9 cellular contexts compared by ENCODE assay signal in genomic region chr17:8867361-8867981, GRCh38. TPM values are rescaled to one million over a fixed set of nuclear protein-coding genes. Genes with fewer than 3 reads are reported as not detected.
DNase-seq lines count a peak whose midpoint lies in the region; ATAC-seq and TF ChIP-seq lines count a peak whose summit lies in the region.
"Had no signal": no experiment of that assay in that cellular context is flagged by ENCODE, and none has a peak within 500 bp of the region (broad histone marks: within the 10 kb centered on the region; RNA-seq: fewer than 3 reads in every experiment).

TSS of gene PIK3R6 (minus strand) at chr17:8867674. CDS start at chr17:8849794, 17,880 bp downstream.

- no peak within 1 kb of the TSS for H3K27ac ChIP-seq in SK-N-SH (ENCODE audit: low read depth in 2 of 2, low read length in 1 of 2)

- H3K4me3 ChIP-seq in GM12864 (ENCODE audit: low read depth, low read length) (peak within 1 kb of the TSS; percentile 84), SK-N-SH (ENCODE audit: low read depth in 2 of 2, low read length in 1 of 2) (no peak within 1 kb of the TSS)

- no peak for TF ChIP-seq EP300 in SK-N-SH (IDR thresholded peaks at IDR 0.05; ENCODE audit: borderline replicate concordance in 1 of 2, low read depth in 1 of 2, low read length in 1 of 2)

- WGBS in SK-N-SH (ENCODE audit: low lambda C conversion rate), result 6% methylated on average over 11 of the region's 12 CpGs

- ATAC-seq in HG02610 (IDR thresholded peaks at IDR 0.05; ENCODE audit: unreplicated experiment), result peak; percentile 37
- ATAC-seq in activated T-helper 17 cell treated with anti-CD3 and anti-CD28 coated beads, Interleukin-2, amount 50 U/mL, for 72 hours (replicated peaks), result peak; percentile 37
- ATAC-seq in natural killer cell, result peak; percentile 80 to 88 (median 82)
- ATAC-seq in GM21423 (IDR thresholded peaks at IDR 0.05; ENCODE audit: unreplicated experiment), result no peak

- H3K27me3 Mint-ChIP-seq in activated T-helper 17 cell treated with anti-CD3 and anti-CD28 coated beads, Interleukin-2, amount 50 U/mL, for 72 hours, result peaks cover 3% of the 10 kb centered on the region
- H3K27me3 Mint-ChIP-seq in natural killer cell (ENCODE audit: low read depth in 2 of 2), result peaks cover 0 to 3% of the 10 kb centered on the region in 2 donors

- no peak within 1 kb of the TSS for H2AFZ ChIP-seq in SK-N-SH (ENCODE audit: low read depth)

- CTCF ChIA-PET in SK-N-SH (lab: Yijun Ruan, JAX), result no interaction called here

- no peaks in the 10 kb centered on the region for H3K36me3 Mint-ChIP-seq in activated T-helper 17 cell treated with anti-CD3 and anti-CD28 coated beads, Interleukin-2, amount 50 U/mL, for 72 hours (ENCODE audit: low read depth)
- no peaks in the 10 kb centered on the region for H3K36me3 Mint-ChIP-seq in natural killer cell

- H3K4me3 Mint-ChIP-seq in activated T-helper 17 cell treated with anti-CD3 and anti-CD28 coated beads, Interleukin-2, amount 50 U/mL, for 72 hours, result peak within 1 kb of the TSS; percentile 69
- H3K4me3 Mint-ChIP-seq in natural killer cell, result peak within 1 kb of the TSS; percentile 78

- H3K9me3 ChIP-seq in SK-N-SH, result no peaks in the 10 kb centered on the region

- TF ChIP-seq CTCF in GM12864 (IDR thresholded peaks at IDR 0.05; ENCODE audit: low read depth, low read length, missing control alignments), result no peak
- no peak for TF ChIP-seq CTCF in natural killer cell (IDR thresholded peaks at IDR 0.05)
- no peak for TF ChIP-seq CTCF in SK-N-SH (IDR thresholded peaks at IDR 0.05)

- no peak for DNase-seq in GM12864 (ENCODE audit: low read depth)
- DNase-seq in natural killer cell, result no peak
- DNase-seq in NCI-H2081 (lab: John Stamatoyannopoulos, UW), result no peak
- no peak for DNase-seq in SK-N-SH
- DNase-seq: NCI-H1105 treated with DMSO at 0.1 percent for 48 hours had no signal

- intact Hi-C loops in natural killer cell (cut with micrococcal nuclease), result no loop called here

- peaks cover 3% of the 10 kb centered on the region for H3K9me3 Mint-ChIP-seq in activated T-helper 17 cell treated with anti-CD3 and anti-CD28 coated beads, Interleukin-2, amount 50 U/mL, for 72 hours
- H3K9me3 Mint-ChIP-seq in natural killer cell, result no peaks in the 10 kb centered on the region

- H3K79me2 ChIP-seq in SK-N-SH (ENCODE audit: insufficient read depth), result no peaks in the 10 kb centered on the region

- H3K4me1 Mint-ChIP-seq in activated T-helper 17 cell treated with anti-CD3 and anti-CD28 coated beads, Interleukin-2, amount 50 U/mL, for 72 hours, result peaks cover 27% of the 10 kb centered on the region
- peaks cover 21 to 33% of the 10 kb centered on the region in 2 donors for H3K4me1 Mint-ChIP-seq in natural killer cell

- peak within 1 kb of the TSS; percentile 67 for H3K27ac Mint-ChIP-seq in activated T-helper 17 cell treated with anti-CD3 and anti-CD28 coated beads, Interleukin-2, amount 50 U/mL, for 72 hours
- H3K27ac Mint-ChIP-seq in natural killer cell, result peak within 1 kb of the TSS; percentile 29 to 71

- no peaks in the 10 kb centered on the region for H3K9me2 ChIP-seq in SK-N-SH

- no peaks in the 10 kb centered on the region for H3K4me1 ChIP-seq in SK-N-SH (ENCODE audit: control insufficient read depth in 1 of 2, insufficient read depth in 2 of 2, low read depth in 1 of 2, low read length in 1 of 2)

- no peaks in the 10 kb centered on the region for H3K36me3 ChIP-seq in SK-N-SH (replicated peaks in 1 of 2; ENCODE audit: control insufficient read depth in 1 of 2, insufficient read depth in 2 of 2, low read length in 1 of 2)

- H3K4me2 ChIP-seq in SK-N-SH, result no peak within 1 kb of the TSS; the same call in 1 of the 2 replicates

- H3F3A ChIP-seq in SK-N-SH (replicated peaks; ENCODE audit: insufficient read depth), result no peaks in the 10 kb centered on the region

- POLR2A ChIA-PET in SK-N-SH (lab: Yijun Ruan, JAX), result no interaction called here

- H3K27me3 ChIP-seq in SK-N-SH (ENCODE audit: insufficient read depth), result peaks cover 74% of the 10 kb centered on the region

- TF ChIP-seq RAD21 in SK-N-SH (IDR thresholded peaks at IDR 0.05; ENCODE audit: low read length), result no peak

- H3K9ac ChIP-seq in SK-N-SH, result no peak within 1 kb of the TSS

- H4K20me1 ChIP-seq in SK-N-SH (ENCODE audit: insufficient read depth), result no peaks in the 10 kb centered on the region

TF ChIP-seq in SK-N-SH, 30 proteins besides CTCF, POLR2A, EP300 and RAD21:
- TF ChIP-seq GATA2 (CRISPR knock-in tag; IDR thresholded peaks at IDR 0.05) (no peak), NFIC (IDR thresholded peaks at IDR 0.05; ENCODE audit: borderline replicate concordance) (no peak), FOSL2 (IDR thresholded peaks at IDR 0.05; ENCODE audit: borderline replicate concordance, low read depth) (no peak)

RNA-seq across cellular contexts. Expression of gene PIK3R6, which starts in this region (rescaled TPM):
- 1 to 10 TPM; 4.6 to 7.6 TPM for total RNA-seq in activated T-helper 17 cell treated with anti-CD3 and anti-CD28 coated beads, Interleukin-2, amount 50 U/mL, for 72 hours
- total RNA-seq in natural killer cell, result 1 to 10 TPM in 2 of 3 donors, under 1 TPM in 1; 0.84 to 6.3 (median 1.4) TPM
- polyA plus RNA-seq in SK-N-SH (2012; rRNA removed), result 0.03 and 0.06 TPM in 2 replicates
- polyA plus RNA-seq in SK-N-SH (2012; cell fraction: cytosol; rRNA removed), result 0.03 TPM in 1 of 2 replicates, not detected in the other
- polyA plus RNA-seq in SK-N-SH (2012; cell fraction: nucleus; rRNA removed), result 0.08 and 0.27 TPM in 2 replicates
- total RNA-seq: astrocyte had no signal
